13 cellular contexts compared by ENCODE assay signal in genomic region chr7:5838771-5839170, GRCh38.
"Had no signal": no experiment of that assay in that cellular context is flagged by ENCODE, and none has a peak within 500 bp of the region (broad histone marks: within the 10 kb centered on the region; RNA-seq: fewer than 3 reads in every experiment).

No MANE protein-coding gene starts in this region.

- H3K27me3 Mint-ChIP-seq: dendritic cell treated with granulocyte-macrophage colony-stimulating factor and Interleukin-4, amounts not matched to agents 40 ng/mL and 50 ng/mL, for 4 days; stimulated activated memory B cell treated with anti-CD40 and anti-IgM and Interleukin-4, amounts not matched to agents 10 μg/mL and 1 μg/mL and 100 μg/mL, for 72 hours had no signal

- ATAC-seq: lower lobe of right lung; SK-N-SH treated with all-trans-retinoic acid at 6 μM for 48 hours; stimulated activated memory B cell treated with anti-CD40 and anti-IgM and Interleukin-4, amounts not matched to agents 10 μg/mL and 1 μg/mL and 100 μg/mL, for 72 hours had no signal

- H3K4me3 Mint-ChIP-seq: dendritic cell treated with granulocyte-macrophage colony-stimulating factor and Interleukin-4, amounts not matched to agents 40 ng/mL and 50 ng/mL, for 4 days; stimulated activated memory B cell treated with anti-CD40 and anti-IgM and Interleukin-4, amounts not matched to agents 10 μg/mL and 1 μg/mL and 100 μg/mL, for 72 hours; T-helper 1 cell treated with Interleukin-12 subunit alpha and Interleukin-12 subunit beta and Interleukin-4 antibody, amounts not matched to agents 30 μg/mL and 1 μg/mL, for 36 hours had no signal

- H3K9me3 Mint-ChIP-seq: dendritic cell treated with granulocyte-macrophage colony-stimulating factor and Interleukin-4, amounts not matched to agents 40 ng/mL and 50 ng/mL, for 4 days; stimulated activated memory B cell treated with anti-CD40 and anti-IgM and Interleukin-4, amounts not matched to agents 10 μg/mL and 1 μg/mL and 100 μg/mL, for 72 hours; T-helper 1 cell treated with Interleukin-12 subunit alpha and Interleukin-12 subunit beta and Interleukin-4 antibody, amounts not matched to agents 30 μg/mL and 1 μg/mL, for 36 hours had no signal

- H3K27ac Mint-ChIP-seq: dendritic cell treated with granulocyte-macrophage colony-stimulating factor and Interleukin-4, amounts not matched to agents 40 ng/mL and 50 ng/mL, for 4 days; stimulated activated memory B cell treated with anti-CD40 and anti-IgM and Interleukin-4, amounts not matched to agents 10 μg/mL and 1 μg/mL and 100 μg/mL, for 72 hours; T-helper 1 cell treated with Interleukin-12 subunit alpha and Interleukin-12 subunit beta and Interleukin-4 antibody, amounts not matched to agents 30 μg/mL and 1 μg/mL, for 36 hours had no signal

- DNase-seq: activated CD4-positive, alpha-beta T cell treated with anti-CD3 and anti-CD28 coated beads, Interleukin-2, amount 50 U/mL, for 48 hours; cerebellar nuclear complex; effector memory CD4-positive, alpha-beta T cell; foreskin melanocyte; left cardiac atrium; lower lobe of right lung; SHP77; stimulated activated CD4-positive, alpha-beta T cell treated with anti-CD3 and anti-CD28 coated beads, Interleukin-12 subunit alpha, Interleukin-12 subunit beta, amount 100 ng/mL, for 4 hours; stimulated activated CD4-positive, alpha-beta T cell treated with anti-CD3 and anti-CD28 coated beads, Interleukin-2, amount 100 ng/mL, for 24 hours had no signal

- H3K4me1 Mint-ChIP-seq: stimulated activated memory B cell treated with anti-CD40 and anti-IgM and Interleukin-4, amounts not matched to agents 10 μg/mL and 1 μg/mL and 100 μg/mL, for 72 hours had no signal
